12 cellular contexts compared by ENCODE assay signal in the genomic region with DNA sequence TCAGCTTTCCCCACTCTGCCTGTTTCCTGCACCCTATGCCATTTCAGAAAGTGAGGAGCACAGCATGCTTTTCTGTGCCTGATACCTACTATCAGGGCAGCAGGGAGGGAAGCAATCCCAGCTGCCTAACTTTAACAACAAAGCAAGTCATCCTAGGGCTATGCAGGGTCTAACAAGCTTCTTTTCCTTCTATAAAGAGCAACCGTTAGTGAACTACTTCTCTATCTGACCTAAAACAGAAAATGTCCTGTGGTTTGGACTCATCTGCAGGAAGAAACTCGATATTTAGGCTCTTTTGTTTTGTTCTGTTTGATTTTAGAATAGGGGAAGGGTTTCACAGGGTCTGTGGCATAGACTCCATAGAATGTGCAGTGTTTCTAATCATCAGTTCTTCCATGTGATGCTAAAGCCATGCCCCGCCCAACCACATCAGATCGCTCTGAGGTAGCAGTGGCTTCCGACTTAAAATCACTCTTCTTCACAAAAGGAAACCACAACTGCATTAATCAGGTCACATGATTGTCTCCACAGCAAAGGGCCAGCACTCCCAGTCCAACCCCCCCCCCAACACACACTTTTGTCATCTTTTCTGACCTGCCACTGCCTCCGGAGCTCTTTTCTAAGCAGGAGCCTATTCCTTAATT.
A peak's percentile ranks its signal among the peaks of the same experiment; 100 is the strongest.
DNase-seq lines count a peak whose midpoint lies in the region; ATAC-seq and TF ChIP-seq lines count a peak whose summit lies in the region.
"Had no signal": no experiment of that assay in that cellular context is flagged by ENCODE, and none has a peak within 500 bp of the region (broad histone marks: within the 10 kb centered on the region; RNA-seq: fewer than 3 reads in every experiment).

No MANE protein-coding gene starts in this region.

- TF ChIP-seq CTCF in GM06990 (IDR thresholded peaks at IDR 0.05; ENCODE audit: insufficient read depth, low read length, poor library complexity, severe bottlenecking), result no peak
- TF ChIP-seq CTCF in GM20000 (IDR thresholded peaks at IDR 0.05; ENCODE audit: extremely low read depth, missing control alignments), result no peak
- no peak for TF ChIP-seq CTCF in MCF 10A (IDR thresholded peaks at IDR 0.05; ENCODE audit: unreplicated experiment)
- TF ChIP-seq CTCF in spleen (IDR thresholded peaks at IDR 0.05 in 8 of 11, conservative IDR thresholded peaks at IDR 0.05 in 3 of 11), result no peak

- no peaks in the 10 kb centered on the region for H3K4me1 ChIP-seq in spleen
- H3K4me1 ChIP-seq: testis had no signal

- H3K27ac ChIP-seq in spleen, result no peak overlapping the region
- H3K27ac ChIP-seq: HL-60, testis had no signal

- peaks cover 5% of the 10 kb centered on the region for H3K4me1 Mint-ChIP-seq in MCF 10A (ENCODE audit: insufficient read depth, unreplicated experiment)

- H3K27me3 Mint-ChIP-seq in MCF 10A (ENCODE audit: insufficient read depth, unreplicated experiment), result peaks cover 88% of the 10 kb centered on the region
- H3K27me3 Mint-ChIP-seq: brain had no signal

- ATAC-seq in HG03575 (IDR thresholded peaks at IDR 0.05; ENCODE audit: extremely low read depth, insufficient number of reproducible peaks, low FRiP score, unreplicated experiment), result peak; percentile 84
- ATAC-seq: GM23338 had no signal

- H3K27me3 ChIP-seq in GM06990 (replicated peaks; ENCODE audit: control insufficient read depth, insufficient read depth, low read length) (no peaks in the 10 kb centered on the region; the same call in 1 of the 2 replicates), spleen (replicated peaks in 1 of 7) (peaks cover 0 to 50% (median 0%) of the 10 kb centered on the region in 7 donors)
- H3K27me3 ChIP-seq: testis had no signal

- H3K9me3 ChIP-seq in spleen, result no peaks in the 10 kb centered on the region
- H3K9me3 ChIP-seq: testis had no signal

- TF ChIP-seq POLR2A in spleen (IDR thresholded peaks at IDR 0.05), result no peak

- WGBS in spleen, 5 donors, result 9 to 16% (median 13%) methylated on average over 6 of the region's 6 CpGs

- H3K36me3 ChIP-seq in GM06990 (ENCODE audit: control insufficient read depth, insufficient read depth, low read length), result no peaks in the 10 kb centered on the region
- H3K36me3 ChIP-seq in spleen, result no peaks in the 10 kb centered on the region

- H3K9me3 Mint-ChIP-seq in MCF 10A (ENCODE audit: unreplicated experiment), result peaks cover 8% of the 10 kb centered on the region
- H3K9me3 Mint-ChIP-seq: brain, GM23338 had no signal

- no peak overlapping the region for H3K27ac Mint-ChIP-seq in MCF 10A (ENCODE audit: low read depth, unreplicated experiment)

- H3K36me3 Mint-ChIP-seq in MCF 10A (ENCODE audit: insufficient read depth, unreplicated experiment), result no peaks in the 10 kb centered on the region
- H3K36me3 Mint-ChIP-seq: brain had no signal

- CTCF ChIA-PET in MCF 10A (lab: Yijun Ruan, JAX), result no interaction called here

- POLR2A ChIA-PET in MCF 10A (lab: Yijun Ruan, JAX), result no interaction called here

- H3K4me3 ChIP-seq in GM06990 (replicated peaks; ENCODE audit: low read depth, low read length), result 0 out of 2 replicates have a peak overlapping the region, but pooled peaks have one; percentile 7
- H3K4me3 ChIP-seq in spleen, result no peak overlapping the region
- H3K4me3 ChIP-seq: GM23338, testis had no signal

- intact Hi-C loops in MCF 10A (cut with micrococcal nuclease), result no loop called here
- intact Hi-C loops in spleen (cut with DNase I; ENCODE audit: low total_unique reads), result no loop called here

- no peak for DNase-seq in GM06990 (ENCODE audit: extremely low read depth, insufficient read length)
- DNase-seq in GM20000 (ENCODE audit: low spot score), result peak; percentile 26
- peak; percentile 76 for DNase-seq in astrocyte of the hippocampus (ENCODE audit: low read depth, low spot score)
- DNase-seq in GOT3 (lab: John Stamatoyannopoulos, UW), result no peak
- no peak for DNase-seq in MCF 10A (ENCODE audit: unreplicated experiment)
- DNase-seq in SHP77 (lab: John Stamatoyannopoulos, UW), result no peak
- no peak for DNase-seq in spleen
- DNase-seq: testis had no signal

- no TSS peak for BruUV-seq in MCF 10A (replicated peaks; lab: Mats Ljungman, UMichigan)

- no peak overlapping the region for H3K4me3 Mint-ChIP-seq in MCF 10A (ENCODE audit: unreplicated experiment)
- H3K4me3 Mint-ChIP-seq: brain, GM23338 had no signal

Comparison
In these comparisons a context has a peak if more than half of its experiments do, and no peak if none do; other contexts are left out.
1. DNase-seq: peak in GM20000 (single experiment) and astrocyte of the hippocampus (single experiment); none in GM06990 (single experiment), GOT3 (single experiment), MCF 10A (single experiment), SHP77 (0 of 2) and spleen (single experiment).